Comparison of ENCODE assay signal across 27 cellular contexts in genomic region chr14:105541218-105541617, GRCh38.
"Had no signal": no experiment of that assay in that cellular context is flagged by ENCODE, and none has a peak within 500 bp of the region (broad histone marks: within the 10 kb centered on the region; RNA-seq: fewer than 3 reads in every experiment).

No MANE protein-coding gene starts in this region.

- DNase-seq: activated B cell treated with CpG ODN at 0.5 μM for 24 hours; activated CD4-positive, alpha-beta memory T cell treated with anti-CD3 and anti-CD28 coated beads, Interleukin-2, amount 10 ng/mL, durations not matched to agents 7 days and 5 days; activated CD4-positive, alpha-beta T cell treated with anti-CD3 and anti-CD28 coated beads for 4 hours; activated CD4-positive, alpha-beta T cell treated with anti-CD3 and anti-CD28 coated beads, Interleukin-2, amount 10 ng/mL, durations not matched to agents 24 days and 14 days; activated CD4-positive, alpha-beta T cell treated with anti-CD3 and anti-CD28 coated beads, Interleukin-2, amount 50 U/mL, for 1 hour; activated CD4-positive, alpha-beta T cell treated with anti-CD3 and anti-CD28 coated beads, Interleukin-2, amount 50 U/mL, for 48 hours; activated CD4-positive, CD25-positive, alpha-beta regulatory T cell treated with anti-CD3 and anti-CD28 coated beads, Interleukin-2, amount 50 U/mL, for 72 hours; activated CD8-positive, alpha-beta memory T cell treated with anti-CD3 and anti-CD28 coated beads for 24 hours; activated CD8-positive, alpha-beta memory T cell treated with anti-CD3 and anti-CD28 coated beads, Interleukin-2, amount 10 ng/mL, durations not matched to agents 7 days and 5 days; activated CD8-positive, alpha-beta memory T cell treated with anti-CD3 and anti-CD28 coated beads, Interleukin-2, amount 50 U/mL, for 48 hours; activated CD8-positive, alpha-beta T cell treated with anti-CD3 and anti-CD28 coated beads, Interleukin-2, amount 10 ng/mL, durations not matched to agents 7 days and 5 days; activated effector memory CD4-positive, alpha-beta T cell treated with Interleukin-2 at 50 U/mL for 16 hours; activated gamma-delta T cell; activated naive CD4-positive, alpha-beta T cell treated with anti-CD3 and anti-CD28 coated beads, Interleukin-2, amount 10 ng/mL, durations not matched to agents 7 days and 5 days; activated naive CD4-positive, alpha-beta T cell treated with Interleukin-2 at 50 U/mL for 16 hours; activated naive CD8-positive, alpha-beta T cell treated with anti-CD3 and anti-CD28 coated beads, Interleukin-2, amount 10 ng/mL, durations not matched to agents 7 days and 5 days; activated naive CD8-positive, alpha-beta T cell treated with anti-CD3 and anti-CD28 coated beads, Interleukin-2, amount 50 U/mL, for 24 hours; activated T-cell treated with anti-CD3 and anti-CD28 coated beads, Interleukin-2, amount 50 U/mL, for 24 hours; activated T-cell treated with anti-CD3 and anti-CD28 coated beads, Interleukin-2, amount 50 U/mL, for 48 hours; body of pancreas; brain microvascular endothelial cell; central memory CD4-positive, alpha-beta T cell; T-helper 1 cell; T-helper 2 cell; T-helper 9 cell had no signal

- H3K9me3 ChIP-seq: body of pancreas had no signal

- H3K27ac ChIP-seq: body of pancreas, brain microvascular endothelial cell, breast epithelium, VCaP had no signal

- H3K27me3 ChIP-seq: brain microvascular endothelial cell had no signal

- H3K36me3 ChIP-seq: brain microvascular endothelial cell, breast epithelium had no signal

- H3K4me3 ChIP-seq: body of pancreas, breast epithelium had no signal

- H3K4me1 ChIP-seq: breast epithelium had no signal
